Comparison of ENCODE assay signal across 1 cellular context in genomic region chr1:104235141-104235540, GRCh38.
TF ChIP-seq lines count a peak whose summit lies in the region.

No MANE protein-coding gene starts in this region.

TF ChIP-seq in GM23338, 12 proteins besides CTCF, POLR2A, EP300 and RAD21 (continued from another document):
- no peak for TF ChIP-seq ZNF462 (CRISPR knock-in tag; IDR thresholded peaks at IDR 0.05)
- no peak for TF ChIP-seq ETS1 (IDR thresholded peaks at IDR 0.05)
- TF ChIP-seq EZH2phosphoT487 (IDR thresholded peaks at IDR 0.05; ENCODE audit: unreplicated experiment) = no peak
- TF ChIP-seq ZNF331 (CRISPR knock-in tag; IDR thresholded peaks at IDR 0.05; ENCODE audit: low read depth) = no peak
- TF ChIP-seq NANOG (IDR thresholded peaks at IDR 0.05; ENCODE audit: borderline replicate concordance) = no peak
TF ChIP-seq in GM23338: peak in this region for 0.
